In genomic region chrX:154804957-154805695, GRCh38 we compare ENCODE assay signal across 8 cellular contexts.
DNase-seq lines count a peak whose midpoint lies in the region; ATAC-seq and TF ChIP-seq lines count a peak whose summit lies in the region.

Gene MPP1, minus strand, starts transcription at chrX:154805485. Its CDS starts 112 bp downstream, at chrX:154805373.

- H3K4me1 ChIP-seq in NT2/D1 (ENCODE audit: insufficient read depth, insufficient read length) (no peaks in the 10 kb centered on the region), mucosa of rectum (ENCODE audit: control insufficient read depth in 2 of 2, insufficient read depth in 2 of 2, low read length in 2 of 2) (peaks cover 6 to 13% of the 10 kb centered on the region in 2 donors)

- TF ChIP-seq POLR2A in erythroblast (IDR thresholded peaks at IDR 0.05; ENCODE audit: low read length) = peak; percentile 91

- no peaks in the 10 kb centered on the region for H3K36me3 ChIP-seq in NT2/D1 (ENCODE audit: insufficient read depth, insufficient read length, low read length)
- H3K36me3 ChIP-seq in mucosa of rectum (ENCODE audit: control insufficient read depth in 2 of 2, insufficient read depth in 2 of 2, low read length in 2 of 2) = no peaks in the 10 kb centered on the region

- DNase-seq in C1 segment of cervical spinal cord (lab: John Stamatoyannopoulos, UW) = peak in 13 of 14 donors; percentile 10 to 75 (median 39)
- DNase-seq in GM19238 (ENCODE audit: insufficient read length, low spot score) = peak; percentile 66
- peak; percentile 33 for DNase-seq in NT2/D1 (ENCODE audit: low read depth, low spot score)
- DNase-seq in activated T-cell treated with anti-CD3 and anti-CD28 coated beads for 48 hours (ENCODE audit: low read depth) = peak; percentile 72
- DNase-seq in erythroblast (lab: John Stamatoyannopoulos, UW) = peak; percentile 91 to 94
- DNase-seq in stimulated activated CD8-positive, alpha-beta memory T cell treated with anti-CD3 and anti-CD28 coated beads, Interleukin-4, amount 100 ng/mL, for 4 hours (ENCODE audit: low read depth in 2 of 2, low spot score in 1 of 2) = peak; percentile 41 to 44

- ATAC-seq in HG03378 (IDR thresholded peaks at IDR 0.05; ENCODE audit: unreplicated experiment) = peak; percentile 52

- peak within 1 kb of the TSS; percentile 49 to 57 for H3K27ac ChIP-seq in mucosa of rectum (ENCODE audit: low read depth in 2 of 2, low read length in 2 of 2)

- no peaks in the 10 kb centered on the region; the same call in 1 of the 2 replicates for H3K9me3 ChIP-seq in NT2/D1 (ENCODE audit: insufficient read depth, low read length)
- no peaks in the 10 kb centered on the region for H3K9me3 ChIP-seq in mucosa of rectum (ENCODE audit: control insufficient read depth in 2 of 2, low read length in 2 of 2)

- H3K4me3 ChIP-seq in NT2/D1 (ENCODE audit: insufficient read length, low read depth) (peak within 1 kb of the TSS; percentile 51), mucosa of rectum (ENCODE audit: low read length in 2 of 2) (peak within 1 kb of the TSS; percentile 69 to 75)

- H3K9ac ChIP-seq in NT2/D1 (ENCODE audit: insufficient read length, low read depth) (peak within 1 kb of the TSS; percentile 61), mucosa of rectum (ENCODE audit: low read depth in 1 of 2, low read length in 2 of 2) (peak within 1 kb of the TSS; percentile 26 to 58)

- H3K27me3 ChIP-seq in NT2/D1 (ENCODE audit: insufficient read depth, insufficient read length) (no peaks in the 10 kb centered on the region), mucosa of rectum (ENCODE audit: control insufficient read depth in 2 of 2, insufficient read depth in 2 of 2, low read length in 2 of 2) (peaks cover 0 to 2% of the 10 kb centered on the region in 2 donors)

Comparison
In these comparisons a context has a peak if more than half of its experiments do, and no peak if none do; other contexts are left out.
1. Peak in every context shown above with its lines: DNase-seq, ATAC-seq, H3K4me3 ChIP-seq and H3K27ac ChIP-seq.
2. DNase-seq: peak in every context shown above with its lines; median percentile 92 in erythroblast; 72 in activated T-cell treated with anti-CD3 and anti-CD28 coated beads for 48 hours; 66 in GM19238; 42 in stimulated activated CD8-positive, alpha-beta memory T cell treated with anti-CD3 and anti-CD28 coated beads, Interleukin-4, amount 100 ng/mL, for 4 hours; 39 in C1 segment of cervical spinal cord; 33 in NT2/D1.